In the genomic region with DNA sequence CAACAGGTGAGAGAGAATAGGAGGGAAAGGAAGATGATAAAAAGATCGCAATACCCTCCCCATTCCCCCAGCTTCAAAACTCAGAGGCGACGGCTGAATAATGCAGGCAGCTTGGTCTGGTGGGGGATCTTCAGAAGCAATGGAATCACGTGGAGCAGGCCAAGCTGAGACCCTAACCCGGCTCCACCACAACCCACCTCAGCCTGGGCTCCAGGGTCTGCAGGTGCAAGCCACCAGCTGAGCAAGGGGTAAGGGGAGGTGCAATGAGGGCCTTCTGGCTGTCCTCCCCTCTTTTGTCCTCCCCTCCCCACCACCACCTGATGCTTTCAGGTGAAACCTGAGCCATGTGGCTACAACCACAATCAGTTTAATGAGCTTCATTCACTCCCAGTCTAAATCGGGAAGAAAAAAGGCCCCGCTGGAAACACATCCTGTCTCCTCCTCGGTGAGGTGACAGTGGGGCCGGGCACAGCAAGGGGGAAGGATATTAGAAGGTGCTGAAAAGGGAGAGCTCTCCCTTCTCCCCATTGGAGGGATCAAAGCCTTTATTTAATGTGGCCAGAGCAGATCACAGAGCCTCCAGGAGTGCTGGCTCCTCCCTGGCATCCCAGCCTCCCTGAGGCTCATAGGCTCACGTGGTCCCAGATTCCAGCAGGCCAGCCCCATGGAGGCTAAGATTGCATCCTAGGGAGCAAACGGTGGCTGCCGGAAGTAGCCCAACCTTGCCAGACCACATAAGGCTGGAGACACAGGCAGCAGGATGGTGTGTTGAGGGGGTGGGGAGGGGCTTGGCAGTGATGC, we compare ENCODE assay signal across 14 cellular contexts.
DNase-seq lines count a peak whose midpoint lies in the region; ATAC-seq and TF ChIP-seq lines count a peak whose summit lies in the region.
"Had no signal": no experiment of that assay in that cellular context is flagged by ENCODE, and none has a peak within 500 bp of the region (broad histone marks: within the 10 kb centered on the region; RNA-seq: fewer than 3 reads in every experiment).

No MANE protein-coding gene starts in this region.

- POLR2A ChIA-PET in PC-3 (lab: Charles Lee; ENCODE audit: unreplicated experiment): no interaction called here

- H3K4me1 Mint-ChIP-seq in neural crest cell: peaks cover 25% of the 10 kb centered on the region
- H3K4me1 Mint-ChIP-seq: memory B cell had no signal

- H3K9me3 ChIP-seq in PC-3 (ENCODE audit: low read length): no peaks in the 10 kb centered on the region
- H3K9me3 ChIP-seq: esophagus muscularis mucosa had no signal

- H3K27ac Mint-ChIP-seq in neural crest cell (ENCODE audit: unreplicated experiment): peak overlapping the region; percentile 81
- H3K27ac Mint-ChIP-seq: memory B cell had no signal

- no peak for TF ChIP-seq CTCF in PC-3 (conservative IDR thresholded peaks at IDR 0.05; ENCODE audit: low read depth, low read length)
- TF ChIP-seq CTCF in neural crest cell (conservative IDR thresholded peaks at IDR 0.05): no peak

- no peak overlapping the region for H3K27ac ChIP-seq in PC-3 (ENCODE audit: low read length)
- H3K27ac ChIP-seq: esophagus muscularis mucosa had no signal

- no peak overlapping the region for H3K4me3 Mint-ChIP-seq in neural crest cell
- H3K4me3 Mint-ChIP-seq: memory B cell had no signal

- no peak overlapping the region for H2AFZ ChIP-seq in PC-3 (ENCODE audit: low read length)

- CTCF ChIA-PET in PC-3 (lab: Charles Lee): no interaction called here

- no TSS peak for BruUV-seq in PC-3 (replicated peaks; lab: Mats Ljungman, UMichigan)

- H3K4me2 ChIP-seq in PC-3 (ENCODE audit: low read length): no peak overlapping the region

- intact Hi-C loops in PC-3 (cut with micrococcal nuclease): no loop called here

- H3K9ac ChIP-seq in PC-3 (ENCODE audit: low read length): no peak overlapping the region

- peak; percentile 63 to 83 (median 75) for DNase-seq in NCI-H1417 (lab: John Stamatoyannopoulos, UW)
- DNase-seq in NCI-H1417 treated with DMSO at 0.1 percent for 48 hours (lab: John Stamatoyannopoulos, UW): no peak
- DNase-seq in NCI-H146 treated with DMSO at 0.1 percent for 48 hours (lab: John Stamatoyannopoulos, UW; ENCODE audit: unreplicated experiment): peak; percentile 94
- peak; percentile 44 for DNase-seq in PC-3
- DNase-seq in neural crest cell (ENCODE audit: low read depth, low spot score): no peak
- no peak for DNase-seq in NOMO-1 treated with dmso at 0.1 percent for 144 hours (lab: John Stamatoyannopoulos, UW; ENCODE audit: unreplicated experiment)
- DNase-seq: activated CD4-positive, CD25-positive, alpha-beta regulatory T cell; activated CD8-positive, alpha-beta memory T cell treated with anti-CD3 and anti-CD28 coated beads, Interleukin-2, amount 50 U/mL, for 48 hours; Calu3; NCI-H524 had no signal

- H3K4me1 ChIP-seq in PC-3 (ENCODE audit: insufficient read depth, low read length): peaks cover 23% of the 10 kb centered on the region

- no peaks in the 10 kb centered on the region for H3K9me2 ChIP-seq in PC-3 (replicated peaks; ENCODE audit: low read length)

- H3K27me3 ChIP-seq in PC-3 (ENCODE audit: low read length): no peaks in the 10 kb centered on the region

- no peaks in the 10 kb centered on the region for H3K36me3 ChIP-seq in PC-3 (ENCODE audit: low read depth, low read length)
- H3K36me3 ChIP-seq: esophagus muscularis mucosa had no signal

- H3K4me3 ChIP-seq in PC-3 (ENCODE audit: low read length): no peak overlapping the region
- H3K4me3 ChIP-seq: esophagus muscularis mucosa had no signal

- no peaks in the 10 kb centered on the region for H3K79me2 ChIP-seq in PC-3 (ENCODE audit: low read length)

- H3K9me3 Mint-ChIP-seq in neural crest cell: no peaks in the 10 kb centered on the region
- H3K9me3 Mint-ChIP-seq: memory B cell had no signal

- no peaks in the 10 kb centered on the region for H3K27me3 Mint-ChIP-seq in neural crest cell (ENCODE audit: low read depth)

- ATAC-seq in PC-3: 0 out of 2 replicates have a peak, but pooled peaks have one; percentile 19
- ATAC-seq in HG02885 (IDR thresholded peaks at IDR 0.05; ENCODE audit: poor library complexity, unreplicated experiment): no peak
- no peak for ATAC-seq in HG02973 (IDR thresholded peaks at IDR 0.05; ENCODE audit: unreplicated experiment)

- H3F3A ChIP-seq in PC-3 (ENCODE audit: low read length, unreplicated experiment): no peaks in the 10 kb centered on the region

- H4K20me1 ChIP-seq in PC-3 (ENCODE audit: low read length): no peaks in the 10 kb centered on the region

- H3K36me3 Mint-ChIP-seq in neural crest cell (ENCODE audit: low read depth): no peaks in the 10 kb centered on the region

Comparison
In these comparisons a context has a peak if more than half of its experiments do, and no peak if none do; other contexts are left out.
1. DNase-seq: peak in NCI-H1417 (3 of 3), NCI-H146 treated with DMSO at 0.1 percent for 48 hours (single experiment) and PC-3 (single experiment); none in NCI-H1417 treated with DMSO at 0.1 percent for 48 hours (single experiment), neural crest cell (single experiment) and NOMO-1 treated with dmso at 0.1 percent for 144 hours (single experiment).